In genomic region chrX:47145408-47146120, GRCh38 we compare ENCODE assay signal across 8 cellular contexts. TPM values are rescaled to one million over a fixed set of nuclear protein-coding genes. Genes with fewer than 3 reads are reported as not detected.
DNase-seq lines count a peak whose midpoint lies in the region; ATAC-seq and TF ChIP-seq lines count a peak whose summit lies in the region.

No MANE protein-coding gene starts in this region.

- peaks cover 27% of the 10 kb centered on the region for H3K4me1 Mint-ChIP-seq in activated CD4-positive, alpha-beta T cell treated with anti-CD3 and anti-CD28 coated beads for 36 hours
- peaks cover 24% of the 10 kb centered on the region for H3K4me1 Mint-ChIP-seq in nephron progenitor cell

- no peak for DNase-seq in activated CD4-positive, alpha-beta T cell treated with anti-CD3 and anti-CD28 coated beads for 36 hours
- DNase-seq in activated CD4-positive, alpha-beta T cell treated with anti-CD3 and anti-CD28 coated beads, Interleukin-2, amount 50 U/mL, for 4 hours = no peak
- DNase-seq in erythroblast (lab: John Stamatoyannopoulos, UW) (no peak), nephron progenitor cell (peak; percentile 9), DMS53 treated with DMSO at 0.1 percent for 48 hours (lab: John Stamatoyannopoulos, UW; ENCODE audit: unreplicated experiment) (no peak), dedifferentiated amniotic fluid mesenchymal stem cell (ENCODE audit: extremely low spot score) (no peak)

- H3K4me3 Mint-ChIP-seq in activated CD4-positive, alpha-beta T cell treated with anti-CD3 and anti-CD28 coated beads for 36 hours = peak overlapping the region; percentile 98
- peak overlapping the region; percentile 98 for H3K4me3 Mint-ChIP-seq in nephron progenitor cell

- H3K27ac Mint-ChIP-seq in activated CD4-positive, alpha-beta T cell treated with anti-CD3 and anti-CD28 coated beads for 36 hours = peak overlapping the region; percentile 100
- peak overlapping the region; percentile 99 for H3K27ac Mint-ChIP-seq in nephron progenitor cell

- TF ChIP-seq POLR2A in erythroblast (IDR thresholded peaks at IDR 0.05; ENCODE audit: low read length) = peak; percentile 5

- intact Hi-C loops in activated CD4-positive, alpha-beta T cell treated with anti-CD3 and anti-CD28 coated beads for 36 hours (cut with DNase I, micrococcal nuclease) = loop anchor here (1.0 to 10.0 kb wide), 10 partner anchors 16 to 514 kb away; partner anchors contain the start of genes UXT (in 2 of the 2), ARAF (in 1 of the 2), CDK16 (in 1 of the 2) and ELK1 (in 1 of the 2)

- H3K27me3 Mint-ChIP-seq in activated CD4-positive, alpha-beta T cell treated with anti-CD3 and anti-CD28 coated beads for 36 hours = no peaks in the 10 kb centered on the region
- H3K27me3 Mint-ChIP-seq in nephron progenitor cell (ENCODE audit: low read depth, poor library complexity) = no peaks in the 10 kb centered on the region

- no peak for TF ChIP-seq CTCF in nephron progenitor cell (IDR thresholded peaks at IDR 0.05)

- no peaks in the 10 kb centered on the region for H3K9me3 Mint-ChIP-seq in activated CD4-positive, alpha-beta T cell treated with anti-CD3 and anti-CD28 coated beads for 36 hours (ENCODE audit: low read depth)
- H3K9me3 Mint-ChIP-seq in nephron progenitor cell = peaks cover 59% of the 10 kb centered on the region

- H3K36me3 Mint-ChIP-seq in activated CD4-positive, alpha-beta T cell treated with anti-CD3 and anti-CD28 coated beads for 36 hours (ENCODE audit: low read depth) = peaks cover 42% of the 10 kb centered on the region
- H3K36me3 Mint-ChIP-seq in nephron progenitor cell (ENCODE audit: low read depth) = peaks cover 46% of the 10 kb centered on the region

- ATAC-seq in activated CD4-positive, alpha-beta T cell treated with anti-CD3 and anti-CD28 coated beads for 36 hours = peak; percentile 12
- peak; percentile 12 for ATAC-seq in HG02938 (IDR thresholded peaks at IDR 0.05; ENCODE audit: unreplicated experiment)
- peak; percentile 42 for ATAC-seq in SK-N-SH treated with all-trans-retinoic acid at 6 μM for 48 hours

- CTCF ChIA-PET in activated CD4-positive, alpha-beta T cell treated with anti-CD3 and anti-CD28 coated beads for 36 hours (lab: Charles Lee) = interaction anchor here (0.6 to 1.3 kb wide), 6 partner anchors 11 to 338 kb away, joined by 3 to 11 read pairs (median 4); no protein-coding TSS in a partner anchor

- POLR2A ChIA-PET in activated CD4-positive, alpha-beta T cell treated with anti-CD3 and anti-CD28 coated beads for 36 hours (lab: Charles Lee) = interaction anchor here (0.7 to 1.4 kb wide), 6 partner anchors 11 to 236 kb away, joined by 3 to 9 read pairs (median 6); no protein-coding TSS in a partner anchor

TF ChIP-seq in SK-N-SH treated with all-trans-retinoic acid at 6 μM for 48 hours, 23 proteins besides CTCF, POLR2A, EP300 and RAD21:
- no peak for TF ChIP-seq PATZ1 (CRISPR knock-in tag; IDR thresholded peaks at IDR 0.05; ENCODE audit: borderline replicate concordance)
- TF ChIP-seq PPARA (CRISPR knock-in tag; IDR thresholded peaks at IDR 0.05; ENCODE audit: borderline replicate concordance) = no peak
- no peak for TF ChIP-seq ZFP3 (CRISPR knock-in tag; IDR thresholded peaks at IDR 0.05)
- TF ChIP-seq ZNF565 (CRISPR knock-in tag; conservative IDR thresholded peaks at IDR 0.05; ENCODE audit: low read depth) = no peak
- no peak for TF ChIP-seq ESRRG (CRISPR knock-in tag; IDR thresholded peaks at IDR 0.05)
- TF ChIP-seq POU6F1 (CRISPR knock-in tag; IDR thresholded peaks at IDR 0.05; ENCODE audit: borderline replicate concordance, low read depth) = no peak
- TF ChIP-seq GLIS3 (CRISPR knock-in tag; IDR thresholded peaks at IDR 0.05) = no peak
- TF ChIP-seq ZC3H10 (CRISPR knock-in tag; IDR thresholded peaks at IDR 0.05) = no peak
- no peak for TF ChIP-seq ARNTL (CRISPR knock-in tag; IDR thresholded peaks at IDR 0.05; ENCODE audit: borderline replicate concordance, low read depth)
- TF ChIP-seq CSRNP3 (CRISPR knock-in tag; IDR thresholded peaks at IDR 0.05) = no peak
- TF ChIP-seq CSDC2 (CRISPR knock-in tag; IDR thresholded peaks at IDR 0.05) = no peak
- no peak for TF ChIP-seq ZNF8 (CRISPR knock-in tag; IDR thresholded peaks at IDR 0.05)
- TF ChIP-seq OSR1 (CRISPR knock-in tag; IDR thresholded peaks at IDR 0.05) = no peak
- TF ChIP-seq ZNF70 (CRISPR knock-in tag; IDR thresholded peaks at IDR 0.05) = no peak

RNA-seq across cellular contexts. Expression of gene RBM10, which starts 0.5 kb away (rescaled TPM):
- 10 to 100 TPM; 63.8 to 72.1 TPM for total RNA-seq in activated CD4-positive, alpha-beta T cell treated with anti-CD3 and anti-CD28 coated beads for 36 hours

RNA-seq across cellular contexts. Expression of gene NDUFB11, which starts 1.1 kb away (rescaled TPM):
- total RNA-seq in activated CD4-positive, alpha-beta T cell treated with anti-CD3 and anti-CD28 coated beads for 36 hours = 10 to 100 TPM; 89.9 to 90.8 TPM

RNA-seq across cellular contexts. Expression of gene UBA1, which starts 48.1 kb away (rescaled TPM):
- 100 to 1,000 TPM; 224 to 249 TPM for total RNA-seq in activated CD4-positive, alpha-beta T cell treated with anti-CD3 and anti-CD28 coated beads for 36 hours
